ENCODE assay signal across 21 cellular contexts in genomic region chrX:46553935-46554334, GRCh38.
"Had no signal": no experiment of that assay in that cellular context is flagged by ENCODE, and none has a peak within 500 bp of the region (broad histone marks: within the 10 kb centered on the region; RNA-seq: fewer than 3 reads in every experiment).

No MANE protein-coding gene starts in this region.

- H3K4me3 Mint-ChIP-seq: IgD-negative memory B cell had no signal

- DNase-seq: Kasumi-1, MM.1S, NCI-H1092 treated with DMSO at 0.1 percent for 48 hours, NCI-H1436, NCI-H187, NCI-H2029, NCI-H2081 treated with DMSO at 0.1 percent for 48 hours, NCI-H2171, NCI-H226, NCI-H446, NCI-H510A, NCI-H524 treated with DMSO at 0.1 percent for 48 hours, NCI-H774, PC-3, SHP77, SK-N-SH had no signal

- H3K36me3 Mint-ChIP-seq: IgD-negative memory B cell had no signal

- H3K27ac Mint-ChIP-seq: IgD-negative memory B cell had no signal

- H3K27ac ChIP-seq: KMS-11, RWPE1 had no signal

- H3K4me3 ChIP-seq: K562 had no signal

- H3K9me3 ChIP-seq: SK-N-SH had no signal

- ATAC-seq: K562, Panc1, PC-3 had no signal
